In the genomic region with DNA sequence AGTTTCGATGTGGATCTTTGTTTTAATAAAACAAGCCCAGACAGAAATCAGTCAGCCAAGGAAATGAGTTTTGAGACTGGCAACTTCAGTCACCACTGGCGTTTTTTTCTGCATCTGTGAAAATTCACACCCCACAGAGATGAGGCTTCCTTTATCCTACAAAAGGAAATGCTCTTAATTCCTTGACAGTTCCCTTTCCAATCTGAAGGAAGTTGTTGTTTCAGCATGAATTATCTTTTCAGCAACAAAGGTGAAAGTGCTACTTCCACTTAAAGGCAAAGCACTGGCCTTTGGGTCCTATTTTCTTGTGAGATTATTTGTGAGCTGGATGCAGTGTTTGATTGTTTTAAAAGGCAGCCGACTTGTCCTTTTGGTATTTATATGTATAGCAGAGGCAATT, we compare ENCODE assay signal across 2 cellular contexts.
TF ChIP-seq lines count a peak whose summit lies in the region.

No MANE protein-coding gene starts in this region.

TF ChIP-seq in GM23338, 12 proteins besides CTCF, POLR2A, EP300 and RAD21 (continued from another document):
- TF ChIP-seq, protein P1, sequence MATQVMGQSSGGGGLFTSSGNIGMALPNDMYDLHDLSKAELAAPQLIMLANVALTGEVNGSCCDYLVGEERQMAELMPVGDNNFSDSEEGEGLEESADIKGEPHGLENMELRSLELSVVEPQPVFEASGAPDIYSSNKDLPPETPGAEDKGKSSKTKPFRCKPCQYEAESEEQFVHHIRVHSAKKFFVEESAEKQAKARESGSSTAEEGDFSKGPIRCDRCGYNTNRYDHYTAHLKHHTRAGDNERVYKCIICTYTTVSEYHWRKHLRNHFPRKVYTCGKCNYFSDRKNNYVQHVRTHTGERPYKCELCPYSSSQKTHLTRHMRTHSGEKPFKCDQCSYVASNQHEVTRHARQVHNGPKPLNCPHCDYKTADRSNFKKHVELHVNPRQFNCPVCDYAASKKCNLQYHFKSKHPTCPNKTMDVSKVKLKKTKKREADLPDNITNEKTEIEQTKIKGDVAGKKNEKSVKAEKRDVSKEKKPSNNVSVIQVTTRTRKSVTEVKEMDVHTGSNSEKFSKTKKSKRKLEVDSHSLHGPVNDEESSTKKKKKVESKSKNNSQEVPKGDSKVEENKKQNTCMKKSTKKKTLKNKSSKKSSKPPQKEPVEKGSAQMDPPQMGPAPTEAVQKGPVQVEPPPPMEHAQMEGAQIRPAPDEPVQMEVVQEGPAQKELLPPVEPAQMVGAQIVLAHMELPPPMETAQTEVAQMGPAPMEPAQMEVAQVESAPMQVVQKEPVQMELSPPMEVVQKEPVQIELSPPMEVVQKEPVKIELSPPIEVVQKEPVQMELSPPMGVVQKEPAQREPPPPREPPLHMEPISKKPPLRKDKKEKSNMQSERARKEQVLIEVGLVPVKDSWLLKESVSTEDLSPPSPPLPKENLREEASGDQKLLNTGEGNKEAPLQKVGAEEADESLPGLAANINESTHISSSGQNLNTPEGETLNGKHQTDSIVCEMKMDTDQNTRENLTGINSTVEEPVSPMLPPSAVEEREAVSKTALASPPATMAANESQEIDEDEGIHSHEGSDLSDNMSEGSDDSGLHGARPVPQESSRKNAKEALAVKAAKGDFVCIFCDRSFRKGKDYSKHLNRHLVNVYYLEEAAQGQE (IDR thresholded peaks at IDR 0.05; ENCODE audit: unreplicated experiment), result no peak
- TF ChIP-seq POLR2AphosphoS5 (IDR thresholded peaks at IDR 0.05; ENCODE audit: low read depth) (no peak), EZH2 (IDR thresholded peaks at IDR 0.05; ENCODE audit: low read depth, unreplicated experiment) (no peak), ZNF331 (CRISPR knock-in tag; IDR thresholded peaks at IDR 0.05; ENCODE audit: low read depth) (no peak), ZNF114 (CRISPR knock-in tag; IDR thresholded peaks at IDR 0.05) (no peak), EZH2phosphoT487 (IDR thresholded peaks at IDR 0.05; ENCODE audit: unreplicated experiment) (no peak)
- TF ChIP-seq, protein P2, sequence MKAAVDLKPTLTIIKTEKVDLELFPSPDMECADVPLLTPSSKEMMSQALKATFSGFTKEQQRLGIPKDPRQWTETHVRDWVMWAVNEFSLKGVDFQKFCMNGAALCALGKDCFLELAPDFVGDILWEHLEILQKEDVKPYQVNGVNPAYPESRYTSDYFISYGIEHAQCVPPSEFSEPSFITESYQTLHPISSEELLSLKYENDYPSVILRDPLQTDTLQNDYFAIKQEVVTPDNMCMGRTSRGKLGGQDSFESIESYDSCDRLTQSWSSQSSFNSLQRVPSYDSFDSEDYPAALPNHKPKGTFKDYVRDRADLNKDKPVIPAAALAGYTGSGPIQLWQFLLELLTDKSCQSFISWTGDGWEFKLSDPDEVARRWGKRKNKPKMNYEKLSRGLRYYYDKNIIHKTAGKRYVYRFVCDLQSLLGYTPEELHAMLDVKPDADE (IDR thresholded peaks at IDR 0.05), result no peak
- TF ChIP-seq, protein P3, sequence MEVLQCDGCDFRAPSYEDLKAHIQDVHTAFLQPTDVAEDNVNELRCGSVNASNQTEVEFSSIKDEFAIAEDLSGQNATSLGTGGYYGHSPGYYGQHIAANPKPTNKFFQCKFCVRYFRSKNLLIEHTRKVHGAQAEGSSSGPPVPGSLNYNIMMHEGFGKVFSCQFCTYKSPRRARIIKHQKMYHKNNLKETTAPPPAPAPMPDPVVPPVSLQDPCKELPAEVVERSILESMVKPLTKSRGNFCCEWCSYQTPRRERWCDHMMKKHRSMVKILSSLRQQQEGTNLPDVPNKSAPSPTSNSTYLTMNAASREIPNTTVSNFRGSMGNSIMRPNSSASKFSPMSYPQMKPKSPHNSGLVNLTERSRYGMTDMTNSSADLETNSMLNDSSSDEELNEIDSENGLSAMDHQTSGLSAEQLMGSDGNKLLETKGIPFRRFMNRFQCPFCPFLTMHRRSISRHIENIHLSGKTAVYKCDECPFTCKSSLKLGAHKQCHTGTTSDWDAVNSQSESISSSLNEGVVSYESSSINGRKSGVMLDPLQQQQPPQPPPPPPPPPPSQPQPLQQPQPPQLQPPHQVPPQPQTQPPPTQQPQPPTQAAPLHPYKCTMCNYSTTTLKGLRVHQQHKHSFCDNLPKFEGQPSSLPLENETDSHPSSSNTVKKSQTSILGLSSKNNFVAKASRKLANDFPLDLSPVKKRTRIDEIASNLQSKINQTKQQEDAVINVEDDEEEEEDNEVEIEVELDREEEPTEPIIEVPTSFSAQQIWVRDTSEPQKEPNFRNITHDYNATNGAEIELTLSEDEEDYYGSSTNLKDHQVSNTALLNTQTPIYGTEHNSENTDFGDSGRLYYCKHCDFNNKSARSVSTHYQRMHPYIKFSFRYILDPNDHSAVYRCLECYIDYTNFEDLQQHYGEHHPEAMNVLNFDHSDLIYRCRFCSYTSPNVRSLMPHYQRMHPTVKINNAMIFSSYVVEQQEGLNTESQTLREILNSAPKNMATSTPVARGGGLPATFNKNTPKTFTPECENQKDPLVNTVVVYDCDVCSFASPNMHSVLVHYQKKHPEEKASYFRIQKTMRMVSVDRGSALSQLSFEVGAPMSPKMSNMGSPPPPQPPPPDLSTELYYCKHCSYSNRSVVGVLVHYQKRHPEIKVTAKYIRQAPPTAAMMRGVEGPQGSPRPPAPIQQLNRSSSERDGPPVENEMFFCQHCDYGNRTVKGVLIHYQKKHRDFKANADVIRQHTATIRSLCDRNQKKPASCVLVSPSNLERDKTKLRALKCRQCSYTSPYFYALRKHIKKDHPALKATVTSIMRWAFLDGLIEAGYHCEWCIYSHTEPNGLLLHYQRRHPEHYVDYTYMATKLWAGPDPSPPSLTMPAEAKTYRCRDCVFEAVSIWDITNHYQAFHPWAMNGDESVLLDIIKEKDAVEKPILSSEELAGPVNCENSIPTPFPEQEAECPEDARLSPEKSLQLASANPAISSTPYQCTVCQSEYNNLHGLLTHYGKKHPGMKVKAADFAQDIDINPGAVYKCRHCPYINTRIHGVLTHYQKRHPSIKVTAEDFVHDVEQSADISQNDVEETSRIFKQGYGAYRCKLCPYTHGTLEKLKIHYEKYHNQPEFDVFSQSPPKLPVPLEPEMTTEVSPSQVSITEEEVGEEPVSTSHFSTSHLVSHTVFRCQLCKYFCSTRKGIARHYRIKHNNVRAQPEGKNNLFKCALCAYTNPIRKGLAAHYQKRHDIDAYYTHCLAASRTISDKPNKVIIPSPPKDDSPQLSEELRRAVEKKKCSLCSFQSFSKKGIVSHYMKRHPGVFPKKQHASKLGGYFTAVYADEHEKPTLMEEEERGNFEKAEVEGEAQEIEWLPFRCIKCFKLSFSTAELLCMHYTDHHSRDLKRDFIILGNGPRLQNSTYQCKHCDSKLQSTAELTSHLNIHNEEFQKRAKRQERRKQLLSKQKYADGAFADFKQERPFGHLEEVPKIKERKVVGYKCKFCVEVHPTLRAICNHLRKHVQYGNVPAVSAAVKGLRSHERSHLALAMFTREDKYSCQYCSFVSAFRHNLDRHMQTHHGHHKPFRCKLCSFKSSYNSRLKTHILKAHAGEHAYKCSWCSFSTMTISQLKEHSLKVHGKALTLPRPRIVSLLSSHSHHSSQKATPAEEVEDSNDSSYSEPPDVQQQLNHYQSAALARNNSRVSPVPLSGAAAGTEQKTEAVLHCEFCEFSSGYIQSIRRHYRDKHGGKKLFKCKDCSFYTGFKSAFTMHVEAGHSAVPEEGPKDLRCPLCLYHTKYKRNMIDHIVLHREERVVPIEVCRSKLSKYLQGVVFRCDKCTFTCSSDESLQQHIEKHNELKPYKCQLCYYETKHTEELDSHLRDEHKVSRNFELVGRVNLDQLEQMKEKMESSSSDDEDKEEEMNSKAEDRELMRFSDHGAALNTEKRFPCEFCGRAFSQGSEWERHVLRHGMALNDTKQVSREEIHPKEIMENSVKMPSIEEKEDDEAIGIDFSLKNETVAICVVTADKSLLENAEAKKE (CRISPR knock-in tag; IDR thresholded peaks at IDR 0.05), result no peak

TF ChIP-seq in WTC11, 78 proteins besides CTCF, POLR2A, EP300 and RAD21 (continued from another document):
- TF ChIP-seq, protein P4, sequence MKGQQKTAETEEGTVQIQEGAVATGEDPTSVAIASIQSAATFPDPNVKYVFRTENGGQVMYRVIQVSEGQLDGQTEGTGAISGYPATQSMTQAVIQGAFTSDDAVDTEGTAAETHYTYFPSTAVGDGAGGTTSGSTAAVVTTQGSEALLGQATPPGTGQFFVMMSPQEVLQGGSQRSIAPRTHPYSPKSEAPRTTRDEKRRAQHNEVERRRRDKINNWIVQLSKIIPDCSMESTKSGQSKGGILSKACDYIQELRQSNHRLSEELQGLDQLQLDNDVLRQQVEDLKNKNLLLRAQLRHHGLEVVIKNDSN (CRISPR knock-in tag; IDR thresholded peaks at IDR 0.05), result no peak
- TF ChIP-seq, protein P5, sequence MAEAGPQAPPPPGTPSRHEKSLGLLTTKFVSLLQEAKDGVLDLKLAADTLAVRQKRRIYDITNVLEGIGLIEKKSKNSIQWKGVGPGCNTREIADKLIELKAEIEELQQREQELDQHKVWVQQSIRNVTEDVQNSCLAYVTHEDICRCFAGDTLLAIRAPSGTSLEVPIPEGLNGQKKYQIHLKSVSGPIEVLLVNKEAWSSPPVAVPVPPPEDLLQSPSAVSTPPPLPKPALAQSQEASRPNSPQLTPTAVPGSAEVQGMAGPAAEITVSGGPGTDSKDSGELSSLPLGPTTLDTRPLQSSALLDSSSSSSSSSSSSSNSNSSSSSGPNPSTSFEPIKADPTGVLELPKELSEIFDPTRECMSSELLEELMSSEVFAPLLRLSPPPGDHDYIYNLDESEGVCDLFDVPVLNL (CRISPR knock-in tag; IDR thresholded peaks at IDR 0.05; ENCODE audit: borderline replicate concordance, low read depth), result no peak
